In the genomic region with DNA sequence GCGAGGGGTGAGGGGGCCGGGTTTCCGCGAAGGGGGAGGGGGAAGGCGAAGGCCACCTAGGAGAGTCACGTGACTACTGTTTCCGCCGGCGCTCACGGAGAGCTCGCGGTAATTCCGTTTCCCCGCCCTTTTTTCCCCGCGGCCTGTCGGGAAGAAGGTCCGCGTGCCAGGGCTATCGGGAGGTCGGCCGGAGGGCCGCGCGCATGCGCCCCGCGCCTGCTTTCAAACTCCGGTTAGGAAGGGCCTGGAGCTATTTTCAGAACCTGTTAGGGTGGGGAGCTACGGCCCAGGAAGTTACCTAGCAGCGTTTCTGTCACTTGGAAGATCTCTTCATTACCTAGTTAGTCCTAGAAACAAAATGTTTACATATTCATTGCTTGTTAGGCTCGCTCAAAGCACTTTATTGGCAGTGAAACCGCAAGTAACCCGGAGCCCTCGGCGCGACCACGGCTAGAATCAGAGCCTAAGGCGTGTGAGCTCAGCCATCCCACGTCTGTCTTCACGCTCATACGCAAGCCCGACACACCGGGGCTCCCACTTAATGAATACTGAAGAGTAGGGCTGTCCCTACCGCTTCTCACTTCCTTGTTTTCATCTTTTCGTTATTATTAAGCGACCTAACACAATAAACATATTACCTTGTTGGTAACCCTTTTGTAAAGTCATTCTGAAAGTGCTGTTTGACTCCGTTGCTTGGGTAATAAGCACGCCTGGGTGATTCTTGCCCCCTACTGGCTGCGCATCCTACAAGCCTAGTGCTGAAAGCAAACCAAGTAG, we compare ENCODE assay signal across 8 cellular contexts. TPM values are rescaled to one million over a fixed set of nuclear protein-coding genes. Genes with fewer than 3 reads are reported as not detected.
DNase-seq lines count a peak whose midpoint lies in the region; ATAC-seq and TF ChIP-seq lines count a peak whose summit lies in the region.

No MANE protein-coding gene starts in this region.

- intact Hi-C loops in mucosa of descending colon (cut with DNase I, micrococcal nuclease), result no loop called here

- H3K9ac ChIP-seq in OCI-LY1 (ENCODE audit: low read length), result peak overlapping the region; percentile 68

- H4K20me1 ChIP-seq in OCI-LY1 (ENCODE audit: insufficient read depth, low read length), result no peaks in the 10 kb centered on the region

- H3K9me2 ChIP-seq in OCI-LY1 (ENCODE audit: low read depth, low read length), result no peaks in the 10 kb centered on the region

- H2AFZ ChIP-seq in OCI-LY1 (ENCODE audit: low read length), result peak overlapping the region; percentile 1; the same call in 1 of the 2 replicates

- DNase-seq in DMS114 treated with DMSO at 0.1 percent for 48 hours (lab: John Stamatoyannopoulos, UW; ENCODE audit: unreplicated experiment) (peak; percentile 97), HuH-7 (ENCODE audit: low spot score) (peak; percentile 94), activated T-cell treated with anti-CD3 and anti-CD28 coated beads for 24 hours (ENCODE audit: low read depth) (peak; percentile 96), epithelial cell of prostate (ENCODE audit: low read depth, low spot score) (peak; percentile 91), mucosa of descending colon (peak; percentile 97 to 99 (median 98))
- peak; percentile 96 for DNase-seq in stimulated activated CD8-positive, alpha-beta memory T cell treated with anti-CD3 and anti-CD28 coated beads, Interleukin-4, amount 100 ng/mL, for 24 hours (ENCODE audit: low read depth)

- H3K4me3 ChIP-seq in OCI-LY1 (ENCODE audit: low read depth, low read length, poor library complexity, severe bottlenecking), result peak overlapping the region; percentile 76
- H3K4me3 ChIP-seq in mucosa of descending colon, result peak overlapping the region; percentile 99

- H3F3A ChIP-seq in OCI-LY1 (ENCODE audit: insufficient read depth, low read length), result 0 out of 2 replicates have a peak, but pooled peaks cover 4% of the 10 kb centered on the region

- H3K27me3 ChIP-seq in OCI-LY1 (ENCODE audit: insufficient read depth, low read length), result no peaks in the 10 kb centered on the region

- peak; percentile 90 for TF ChIP-seq CTCF in OCI-LY1 (IDR thresholded peaks at IDR 0.05; ENCODE audit: low read length)
- peak; percentile 55 for TF ChIP-seq CTCF in mucosa of descending colon (IDR thresholded peaks at IDR 0.05)

- H3K36me3 ChIP-seq in OCI-LY1 (ENCODE audit: insufficient read depth, low read length) (peaks cover 5% of the 10 kb centered on the region; the same call in 1 of the 2 replicates), mucosa of descending colon (ENCODE audit: low read depth) (peaks cover 3% of the 10 kb centered on the region)

- peaks cover 21% of the 10 kb centered on the region for H3K4me1 ChIP-seq in OCI-LY1 (ENCODE audit: insufficient read depth, low read length, severe bottlenecking)
- H3K4me1 ChIP-seq in mucosa of descending colon (ENCODE audit: low read depth), result peaks cover 17% of the 10 kb centered on the region

- H3K27ac ChIP-seq in OCI-LY1 (ENCODE audit: low read depth, low read length, poor library complexity, severe bottlenecking) (peak overlapping the region; percentile 92), epithelial cell of prostate (peak overlapping the region; percentile 85)

- H3K9me3 ChIP-seq in OCI-LY1 (ENCODE audit: low read length) (no peaks in the 10 kb centered on the region), mucosa of descending colon (no peaks in the 10 kb centered on the region)

- peaks cover 42% of the 10 kb centered on the region for H3K79me2 ChIP-seq in OCI-LY1 (ENCODE audit: insufficient read depth, low read length)

- H3K4me2 ChIP-seq in OCI-LY1 (ENCODE audit: low read length), result peak overlapping the region; percentile 65

- peak; percentile 60 for ATAC-seq in GM21515 (IDR thresholded peaks at IDR 0.05; ENCODE audit: unreplicated experiment)
- ATAC-seq in mucosa of descending colon, result peak; percentile 91

RNA-seq across cellular contexts. Expression of gene SBNO1, which starts 0.7 kb away (rescaled TPM):
- 10 to 100 TPM; 29.4 to 37.7 (median 33.4) TPM for total RNA-seq in mucosa of descending colon

RNA-seq across cellular contexts. Expression of gene KMT5A, which starts 18.6 kb away (rescaled TPM):
- total RNA-seq in mucosa of descending colon, result 10 to 100 TPM; 39.9 to 42.9 (median 41.0) TPM

Comparison
In these comparisons a context has a peak if more than half of its experiments do, and no peak if none do; other contexts are left out.
1. Peak in every context shown above with its lines: DNase-seq, ATAC-seq, H3K4me3 ChIP-seq and H3K27ac ChIP-seq.